Comparison of ENCODE assay signal across 2 cellular contexts in genomic region chr19:44571830-44572661, GRCh38.
TF ChIP-seq lines count a peak whose summit lies in the region.

No MANE protein-coding gene starts in this region.

TF ChIP-seq in IMR-90, 13 proteins besides CTCF, POLR2A, EP300 and RAD21 (continued from another document):
- TF ChIP-seq RFX5 (IDR thresholded peaks at IDR 0.05; ENCODE audit: low read depth, low read length) (no peak), SMC3 (IDR thresholded peaks at IDR 0.05; ENCODE audit: low read depth, low read length) (no peak), MAFK (IDR thresholded peaks at IDR 0.05; ENCODE audit: low read depth, low read length) (no peak), BHLHE40 (IDR thresholded peaks at IDR 0.05; ENCODE audit: low read depth, low read length) (no peak), MAZ (IDR thresholded peaks at IDR 0.05; ENCODE audit: borderline replicate concordance, low read depth, low read length) (no peak), MXI1 (IDR thresholded peaks at IDR 0.05; ENCODE audit: borderline replicate concordance, low read depth, low read length) (no peak), RCOR1 (IDR thresholded peaks at IDR 0.05; ENCODE audit: insufficient replicate concordance, low read length) (no peak), NFE2L2 (IDR thresholded peaks at IDR 0.05; ENCODE audit: low read depth, low read length) (no peak), FOS (IDR thresholded peaks at IDR 0.05; ENCODE audit: low read depth, low read length) (no peak)
- TF ChIP-seq, protein P1, sequence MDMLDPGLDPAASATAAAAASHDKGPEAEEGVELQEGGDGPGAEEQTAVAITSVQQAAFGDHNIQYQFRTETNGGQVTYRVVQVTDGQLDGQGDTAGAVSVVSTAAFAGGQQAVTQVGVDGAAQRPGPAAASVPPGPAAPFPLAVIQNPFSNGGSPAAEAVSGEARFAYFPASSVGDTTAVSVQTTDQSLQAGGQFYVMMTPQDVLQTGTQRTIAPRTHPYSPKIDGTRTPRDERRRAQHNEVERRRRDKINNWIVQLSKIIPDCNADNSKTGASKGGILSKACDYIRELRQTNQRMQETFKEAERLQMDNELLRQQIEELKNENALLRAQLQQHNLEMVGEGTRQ (IDR thresholded peaks at IDR 0.05; ENCODE audit: low read depth, low read length): no peak

TF ChIP-seq in WTC11, 78 proteins besides CTCF, POLR2A, EP300 and RAD21 (continued from another document):
- TF ChIP-seq, protein P2, sequence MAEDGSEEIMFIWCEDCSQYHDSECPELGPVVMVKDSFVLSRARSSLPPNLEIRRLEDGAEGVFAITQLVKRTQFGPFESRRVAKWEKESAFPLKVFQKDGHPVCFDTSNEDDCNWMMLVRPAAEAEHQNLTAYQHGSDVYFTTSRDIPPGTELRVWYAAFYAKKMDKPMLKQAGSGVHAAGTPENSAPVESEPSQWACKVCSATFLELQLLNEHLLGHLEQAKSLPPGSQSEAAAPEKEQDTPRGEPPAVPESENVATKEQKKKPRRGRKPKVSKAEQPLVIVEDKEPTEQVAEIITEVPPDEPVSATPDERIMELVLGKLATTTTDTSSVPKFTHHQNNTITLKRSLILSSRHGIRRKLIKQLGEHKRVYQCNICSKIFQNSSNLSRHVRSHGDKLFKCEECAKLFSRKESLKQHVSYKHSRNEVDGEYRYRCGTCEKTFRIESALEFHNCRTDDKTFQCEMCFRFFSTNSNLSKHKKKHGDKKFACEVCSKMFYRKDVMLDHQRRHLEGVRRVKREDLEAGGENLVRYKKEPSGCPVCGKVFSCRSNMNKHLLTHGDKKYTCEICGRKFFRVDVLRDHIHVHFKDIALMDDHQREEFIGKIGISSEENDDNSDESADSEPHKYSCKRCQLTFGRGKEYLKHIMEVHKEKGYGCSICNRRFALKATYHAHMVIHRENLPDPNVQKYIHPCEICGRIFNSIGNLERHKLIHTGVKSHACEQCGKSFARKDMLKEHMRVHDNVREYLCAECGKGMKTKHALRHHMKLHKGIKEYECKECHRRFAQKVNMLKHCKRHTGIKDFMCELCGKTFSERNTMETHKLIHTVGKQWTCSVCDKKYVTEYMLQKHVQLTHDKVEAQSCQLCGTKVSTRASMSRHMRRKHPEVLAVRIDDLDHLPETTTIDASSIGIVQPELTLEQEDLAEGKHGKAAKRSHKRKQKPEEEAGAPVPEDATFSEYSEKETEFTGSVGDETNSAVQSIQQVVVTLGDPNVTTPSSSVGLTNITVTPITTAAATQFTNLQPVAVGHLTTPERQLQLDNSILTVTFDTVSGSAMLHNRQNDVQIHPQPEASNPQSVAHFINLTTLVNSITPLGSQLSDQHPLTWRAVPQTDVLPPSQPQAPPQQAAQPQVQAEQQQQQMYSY (CRISPR knock-in tag; IDR thresholded peaks at IDR 0.05): no peak
- TF ChIP-seq FOXP1 (CRISPR knock-in tag; IDR thresholded peaks at IDR 0.05; ENCODE audit: borderline replicate concordance): no peak
- TF ChIP-seq ZNF121 (CRISPR knock-in tag; IDR thresholded peaks at IDR 0.05): no peak
- no peak for TF ChIP-seq ZNF263 (CRISPR knock-in tag; IDR thresholded peaks at IDR 0.05; ENCODE audit: low read depth)
